In genomic region chr17:73297934-73298861, GRCh38 we compare ENCODE assay signal across 12 cellular contexts. TPM values are rescaled to one million over a fixed set of nuclear protein-coding genes. Genes with fewer than 3 reads are reported as not detected.
DNase-seq lines count a peak whose midpoint lies in the region; ATAC-seq, FAIRE-seq and TF ChIP-seq lines count a peak whose summit lies in the region.
"Had no signal": no experiment of that assay in that cellular context is flagged by ENCODE, and none has a peak within 500 bp of the region (broad histone marks: within the 10 kb centered on the region; RNA-seq: fewer than 3 reads in every experiment).

No MANE protein-coding gene starts in this region.

- peaks cover 2% of the 10 kb centered on the region for H3K27me3 Mint-ChIP-seq in activated CD8-positive, alpha-beta T cell treated with anti-CD3 and anti-CD28 coated beads for 36 hours

- CTCF ChIA-PET in PC-9 (lab: Charles Lee) = interaction anchor here (0.6 kb wide), 2 partner anchors 12 to 1886 kb away, joined by 3 to 6 read pairs; no protein-coding TSS in a partner anchor
- CTCF ChIA-PET in activated CD8-positive, alpha-beta T cell treated with anti-CD3 and anti-CD28 coated beads for 36 hours (lab: Charles Lee) = interaction anchor here (0.9 to 3.0 kb wide), 3 partner anchors 13 to 71 kb away, joined by 4 to 11 read pairs (median 4); no protein-coding TSS in a partner anchor

- no peak overlapping the region for H3K27ac Mint-ChIP-seq in activated CD8-positive, alpha-beta T cell treated with anti-CD3 and anti-CD28 coated beads for 36 hours
- H3K27ac Mint-ChIP-seq: natural killer cell treated with Interleukin-12 subunit alpha and Interleukin-12 subunit beta and Interleukin-15 and Interleukin-18, amount 100 ng/mL, for 72 hours had no signal

- peaks cover 90% of the 10 kb centered on the region for H3K79me2 ChIP-seq in PC-9 (ENCODE audit: low read depth)

- TF ChIP-seq CTCF in PC-9 (conservative IDR thresholded peaks at IDR 0.05) (no peak), heart left ventricle (IDR thresholded peaks at IDR 0.05) (no peak), spleen (IDR thresholded peaks at IDR 0.05 in 8 of 11, conservative IDR thresholded peaks at IDR 0.05 in 3 of 11) (no peak)
- no peak for TF ChIP-seq CTCF in activated CD8-positive, alpha-beta T cell treated with anti-CD3 and anti-CD28 coated beads for 36 hours (IDR thresholded peaks at IDR 0.05)

- no peaks in the 10 kb centered on the region for H3K27me3 ChIP-seq in PC-9 (ENCODE audit: insufficient read depth, low read depth)
- no peaks in the 10 kb centered on the region for H3K27me3 ChIP-seq in heart left ventricle
- no peaks in the 10 kb centered on the region for H3K27me3 ChIP-seq in spleen (replicated peaks in 1 of 7)

- no peaks in the 10 kb centered on the region for H3K9me3 Mint-ChIP-seq in activated CD8-positive, alpha-beta T cell treated with anti-CD3 and anti-CD28 coated beads for 36 hours
- H3K9me3 Mint-ChIP-seq: natural killer cell treated with Interleukin-12 subunit alpha and Interleukin-12 subunit beta and Interleukin-15 and Interleukin-18, amount 100 ng/mL, for 72 hours had no signal

- intact Hi-C loops in PC-9 (cut with micrococcal nuclease; ENCODE audit: unreplicated experiment) (no loop called here), heart left ventricle (cut with DNase I) (no loop called here), spleen (cut with DNase I; ENCODE audit: low total_unique reads) (no loop called here)
- intact Hi-C loops in activated CD8-positive, alpha-beta T cell treated with anti-CD3 and anti-CD28 coated beads for 36 hours (cut with micrococcal nuclease) = no loop called here

- H3K9me3 ChIP-seq in PC-9 (ENCODE audit: insufficient read depth, low read depth) = no peaks in the 10 kb centered on the region
- H3K9me3 ChIP-seq in heart left ventricle = no peaks in the 10 kb centered on the region
- H3K9me3 ChIP-seq in spleen = no peaks in the 10 kb centered on the region

- no peaks in the 10 kb centered on the region for H3K4me1 Mint-ChIP-seq in activated CD8-positive, alpha-beta T cell treated with anti-CD3 and anti-CD28 coated beads for 36 hours (ENCODE audit: low read depth)

- ATAC-seq in GM21390 (IDR thresholded peaks at IDR 0.05; ENCODE audit: unreplicated experiment) = peak; percentile 71
- peak; percentile 20 to 48 (median 32) for ATAC-seq in heart left ventricle
- no peak for ATAC-seq in activated CD8-positive, alpha-beta T cell treated with anti-CD3 and anti-CD28 coated beads for 36 hours
- ATAC-seq: natural killer cell treated with Interleukin-12 subunit alpha and Interleukin-12 subunit beta and Interleukin-15 and Interleukin-18, amount 100 ng/mL, for 72 hours had no signal

- DNase-seq in PC-9 = no peak
- no peak for DNase-seq in heart left ventricle
- no peak for DNase-seq in spleen
- DNase-seq in T-helper 2 cell = no peak
- DNase-seq in activated CD8-positive, alpha-beta T cell treated with anti-CD3 and anti-CD28 coated beads for 36 hours = no peak
- no peak for DNase-seq in stimulated activated CD4-positive, alpha-beta T cell treated with anti-CD3 and anti-CD28 coated beads, Interleukin-4, amount 100 ng/mL, for 4 hours
- DNase-seq in H54 (ENCODE audit: insufficient read length, low spot score) = no peak
- DNase-seq: activated CD8-positive, alpha-beta memory T cell treated with anti-CD3 and anti-CD28 coated beads for 24 hours; caudate nucleus; NCI-H1694 had no signal

- peaks cover 42% of the 10 kb centered on the region for H3F3A ChIP-seq in PC-9 (ENCODE audit: insufficient read depth, low read depth)

- no peak overlapping the region for H2AFZ ChIP-seq in PC-9

- H3K9me2 ChIP-seq in PC-9 (ENCODE audit: insufficient read depth) = no peaks in the 10 kb centered on the region

- H3K4me3 ChIP-seq in PC-9 (no peak overlapping the region), heart left ventricle (peak overlapping the region in 2 of 12 donors; percentile 0), spleen (peak overlapping the region in 1 of 8 donors; percentile 15)

- FAIRE-seq in H54 (lab: Jason Lieb, UNC) = no peak

- WGBS in heart left ventricle, 4 donors = 40 to 58% (median 49%) methylated on average over 15 of the region's 15 CpGs
- WGBS in spleen, 5 donors = 27 to 34% (median 33%) methylated on average over 15 of the region's 15 CpGs

- H3K4me2 ChIP-seq in PC-9 = no peak overlapping the region

- no peak overlapping the region for H3K4me3 Mint-ChIP-seq in activated CD8-positive, alpha-beta T cell treated with anti-CD3 and anti-CD28 coated beads for 36 hours
- H3K4me3 Mint-ChIP-seq: natural killer cell treated with Interleukin-12 subunit alpha and Interleukin-12 subunit beta and Interleukin-15 and Interleukin-18, amount 100 ng/mL, for 72 hours had no signal

- BruUV-seq in PC-9 (replicated peaks; lab: Mats Ljungman, UMichigan) = no TSS peak

- TF ChIP-seq POLR2A in heart left ventricle (IDR thresholded peaks at IDR 0.05) = no peak
- no peak for TF ChIP-seq POLR2A in spleen (IDR thresholded peaks at IDR 0.05)
- no peak for TF ChIP-seq POLR2A in H54 (IDR thresholded peaks at IDR 0.05; ENCODE audit: low read depth, low read length)

- 0 out of 2 replicates have a peak overlapping the region, but pooled peaks have one; percentile 0 for H3K27ac ChIP-seq in PC-9
- peak overlapping the region in 11 of 12 donors; percentile 14 to 55 (median 46) for H3K27ac ChIP-seq in heart left ventricle
- H3K27ac ChIP-seq in spleen = peak overlapping the region in 7 of 8 donors; percentile 1 to 68 (median 35)

- POLR2A ChIA-PET in PC-9 (lab: Charles Lee; ENCODE audit: unreplicated experiment) = no interaction called here
- POLR2A ChIA-PET in activated CD8-positive, alpha-beta T cell treated with anti-CD3 and anti-CD28 coated beads for 36 hours (lab: Charles Lee) = interaction anchor here (1.1 kb wide), 1 partner anchor 12 kb away, joined by 3 read pairs; no protein-coding TSS in a partner anchor

- H3K36me3 Mint-ChIP-seq in activated CD8-positive, alpha-beta T cell treated with anti-CD3 and anti-CD28 coated beads for 36 hours (ENCODE audit: low read depth) = no peaks in the 10 kb centered on the region
- H3K36me3 Mint-ChIP-seq: natural killer cell treated with Interleukin-12 subunit alpha and Interleukin-12 subunit beta and Interleukin-15 and Interleukin-18, amount 100 ng/mL, for 72 hours had no signal

- H4K20me1 ChIP-seq in PC-9 (ENCODE audit: insufficient read depth) = peaks cover 11% of the 10 kb centered on the region; the same call in 1 of the 2 replicates

- H3K4me1 ChIP-seq in PC-9 (replicated peaks; ENCODE audit: insufficient read depth) (peaks cover 35% of the 10 kb centered on the region), heart left ventricle (peaks cover 25 to 82% (median 56%) of the 10 kb centered on the region in 12 donors), spleen (peaks cover 6 to 70% (median 22%) of the 10 kb centered on the region in 6 donors)

- no peaks in the 10 kb centered on the region; the same call in 1 of the 2 replicates for H3K36me3 ChIP-seq in PC-9 (ENCODE audit: low read depth)
- peaks cover 0 to 2% (median 0%) of the 10 kb centered on the region in 9 donors for H3K36me3 ChIP-seq in heart left ventricle
- H3K36me3 ChIP-seq in spleen = no peaks in the 10 kb centered on the region

RNA-seq across cellular contexts. Expression of gene CDC42EP4, which starts 13.6 kb away (rescaled TPM):
- total RNA-seq in PC-9 (2021) = 48.4 and 52.0 TPM in 2 replicates
- 100 to 1,000 TPM in 1 of 9 donors, 10 to 100 TPM in 8; 21.8 to 103 (median 37.5) TPM for total RNA-seq in heart left ventricle
- polyA plus RNA-seq in heart left ventricle = 10 to 100 TPM; 18.6 to 65.3 TPM
- total RNA-seq in spleen = 10 to 100 TPM; 31.9 to 69.6 (median 50.1) TPM
- 10 to 100 TPM in 2 of 3 donors, 1 to 10 TPM in 1; 7.9 to 14.0 (median 13.9) TPM for polyA plus RNA-seq in spleen
- total RNA-seq in activated CD8-positive, alpha-beta T cell treated with anti-CD3 and anti-CD28 coated beads for 36 hours = 1 to 10 TPM in 1 of 2 experiments, under 1 TPM in 1; 0.72 to 1.1 TPM

RNA-seq across cellular contexts. Expression of gene CPSF4L, which starts 36.5 kb away (rescaled TPM):
- total RNA-seq in PC-9 (2021) (0.52 TPM in 1 of 2 replicates, not detected in the other), heart left ventricle (not detected), spleen (not detected)
- polyA plus RNA-seq in heart left ventricle (not detected), spleen (not detected)
- not detected for total RNA-seq in activated CD8-positive, alpha-beta T cell treated with anti-CD3 and anti-CD28 coated beads for 36 hours
- total RNA-seq: natural killer cell treated with Interleukin-12 subunit alpha and Interleukin-12 subunit beta and Interleukin-15 and Interleukin-18, amount 100 ng/mL, for 72 hours had no signal

Comparison
In these comparisons a context has a peak if more than half of its experiments do, and no peak if none do; other contexts are left out.
1. RNA of gene CDC42EP4, which starts 13.6 kb away (total RNA-seq): 31.9 to 69.6 TPM in spleen, 48.4 to 52.0 TPM in PC-9 and 21.8 to 103 TPM in heart left ventricle; 0.72 to 1.1 TPM in activated CD8-positive, alpha-beta T cell treated with anti-CD3 and anti-CD28 coated beads for 36 hours; every median in the first group is over 10 times any median in the second.
2. Peak in every context shown above with its lines, with median percentiles within 50 percentile points of each other: H3K27ac ChIP-seq.